In the genomic region with DNA sequence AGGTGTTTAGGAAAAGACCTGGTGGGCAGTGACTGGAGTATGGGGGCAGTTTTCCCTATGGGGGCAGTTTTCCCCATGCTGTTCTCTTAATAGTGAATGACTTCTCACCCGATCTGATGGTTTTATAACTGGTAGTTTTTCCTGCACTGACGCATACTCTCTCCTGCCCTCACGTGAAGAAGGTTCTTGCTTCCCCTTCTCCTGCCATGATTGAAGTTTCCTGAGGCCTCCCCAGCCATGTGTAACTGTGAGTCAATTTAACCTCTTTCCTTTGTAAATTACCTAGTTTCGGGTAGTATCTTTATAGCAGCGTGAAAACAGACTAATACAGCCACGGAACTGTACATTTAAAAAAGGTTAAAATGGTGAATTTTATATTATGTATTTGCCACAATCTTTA, we compare ENCODE assay signal across 31 cellular contexts. TPM values are rescaled to one million over a fixed set of nuclear protein-coding genes. Genes with fewer than 3 reads are reported as not detected.
A peak's percentile ranks its signal among the peaks of the same experiment; 100 is the strongest.
DNase-seq lines count a peak whose midpoint lies in the region; ATAC-seq, FAIRE-seq and TF ChIP-seq lines count a peak whose summit lies in the region.
"Had no signal": no experiment of that assay in that cellular context is flagged by ENCODE, and none has a peak within 500 bp of the region (broad histone marks: within the 10 kb centered on the region; RNA-seq: fewer than 3 reads in every experiment).

No MANE protein-coding gene starts in this region.

- BruUV-seq in GM12878 (replicated peaks; lab: Mats Ljungman, UMichigan), result no TSS peak

- SMC1A ChIA-PET in GM12878 (lab: Charles Lee; ENCODE audit: uncharacterized antibody, unreplicated experiment), result no interaction called here

- FAIRE-seq in GM12878 (lab: Jason Lieb, UNC), result no peak
- FAIRE-seq: A204.1, GM12892, GM18507, GM19239 had no signal

- H3K9me3 ChIP-seq in BLaER1 treated with 17β-estradiol and CSF1 and Interleukin-3, amounts not matched to agents 10 nM and 100 nM (replicated peaks in 1 of 11), result no peaks in the 10 kb centered on the region
- no peaks in the 10 kb centered on the region for H3K9me3 ChIP-seq in OCI-LY3 (ENCODE audit: insufficient read depth, low read length)
- no peaks in the 10 kb centered on the region for H3K9me3 ChIP-seq in GM12878 (replicated peaks; ENCODE audit: control insufficient read depth, insufficient read depth, low read length)
- H3K9me3 ChIP-seq: BE2C had no signal

- peaks cover 13 to 100% (median 97%) of the 10 kb centered on the region in 10 experiments for H3K4me1 ChIP-seq in BLaER1 treated with 17β-estradiol and CSF1 and Interleukin-3, amounts not matched to agents 10 nM and 100 nM
- H3K4me1 ChIP-seq in OCI-LY3 (ENCODE audit: low read length), result peaks cover 14% of the 10 kb centered on the region
- 0 out of 2 replicates have a peak, but pooled peaks cover 3% of the 10 kb centered on the region for H3K4me1 ChIP-seq in GM12878 (ENCODE audit: control insufficient read depth, insufficient read depth, low read length)

- H3K79me2 ChIP-seq in OCI-LY3 (ENCODE audit: low read length), result no peaks in the 10 kb centered on the region
- no peaks in the 10 kb centered on the region for H3K79me2 ChIP-seq in GM12878 (ENCODE audit: control insufficient read depth, insufficient read depth, low read length)

- no peak overlapping the region for H3K27ac Mint-ChIP-seq in stimulated activated naive B cell treated with anti-CD40 and anti-IgM and Interleukin-4, amounts not matched to agents 10 μg/mL and 1 μg/mL and 100 μg/mL, for 72 hours
- H3K27ac Mint-ChIP-seq in naive thymus-derived CD8-positive, alpha-beta T cell, result no peak overlapping the region
- H3K27ac Mint-ChIP-seq: CD14-positive monocyte; CD4-positive, alpha-beta memory T cell; CD4-positive, CD25-positive, alpha-beta regulatory T cell; CD8-positive, alpha-beta memory T cell had no signal

- H3K36me3 ChIP-seq in BLaER1 treated with 17β-estradiol and CSF1 and Interleukin-3, amounts not matched to agents 10 nM and 100 nM, result no peaks in the 10 kb centered on the region
- H3K36me3 ChIP-seq in OCI-LY3 (replicated peaks; ENCODE audit: low read depth, low read length), result no peaks in the 10 kb centered on the region
- H3K36me3 ChIP-seq in GM12878 (ENCODE audit: control insufficient read depth in 2 of 2, insufficient read depth in 2 of 2, low read length in 1 of 2), result no peaks in the 10 kb centered on the region
- H3K36me3 ChIP-seq: BE2C had no signal

- no peak for DNase-seq in GM12878 (ENCODE audit: low read depth, low spot score)
- DNase-seq in stimulated activated naive B cell treated with anti-CD40 and anti-IgM and Interleukin-4, amounts not matched to agents 10 μg/mL and 1 μg/mL and 100 μg/mL, for 72 hours, result no peak
- DNase-seq in retina, result no peak
- DNase-seq in naive thymus-derived CD8-positive, alpha-beta T cell, result no peak
- DNase-seq: 8988T; ACHN; BE2C; C1 segment of cervical spinal cord; CD4-positive, alpha-beta memory T cell; CD4-positive, CD25-positive, alpha-beta regulatory T cell; CD8-positive, alpha-beta memory T cell; COR-L47; DMS 273 treated with DMSO at 0.1 percent for 48 hours; DMS153; DMS53; DMS79; DND-41; EL; GDM1 had no signal

- peak overlapping the region in 4 of 11 experiments; percentile 18 to 73 (median 52); a peak in 6 of 22 replicates for H3K27ac ChIP-seq in BLaER1 treated with 17β-estradiol and CSF1 and Interleukin-3, amounts not matched to agents 10 nM and 100 nM
- H3K27ac ChIP-seq in OCI-LY3 (ENCODE audit: low read length) (no peak overlapping the region), GM12878 (ENCODE audit: control insufficient read depth, insufficient read depth) (no peak overlapping the region)

- in situ Hi-C loops in GM12878 (cut with MboI), result no loop called here

- H3K36me3 Mint-ChIP-seq in stimulated activated naive B cell treated with anti-CD40 and anti-IgM and Interleukin-4, amounts not matched to agents 10 μg/mL and 1 μg/mL and 100 μg/mL, for 72 hours, result no peaks in the 10 kb centered on the region
- H3K36me3 Mint-ChIP-seq in naive thymus-derived CD8-positive, alpha-beta T cell, result no peaks in the 10 kb centered on the region
- H3K36me3 Mint-ChIP-seq: CD14-positive monocyte; CD4-positive, alpha-beta memory T cell; CD4-positive, CD25-positive, alpha-beta regulatory T cell; CD8-positive, alpha-beta memory T cell had no signal

- peak overlapping the region in 1 of 2 donors; percentile 3 for H3K4me3 Mint-ChIP-seq in stimulated activated naive B cell treated with anti-CD40 and anti-IgM and Interleukin-4, amounts not matched to agents 10 μg/mL and 1 μg/mL and 100 μg/mL, for 72 hours
- no peak overlapping the region for H3K4me3 Mint-ChIP-seq in naive thymus-derived CD8-positive, alpha-beta T cell
- H3K4me3 Mint-ChIP-seq: CD14-positive monocyte; CD4-positive, alpha-beta memory T cell; CD4-positive, CD25-positive, alpha-beta regulatory T cell; CD8-positive, alpha-beta memory T cell had no signal

- H3K27me3 ChIP-seq in BLaER1 treated with 17β-estradiol and CSF1 and Interleukin-3, amounts not matched to agents 10 nM and 100 nM, result no peaks in the 10 kb centered on the region
- no peaks in the 10 kb centered on the region for H3K27me3 ChIP-seq in OCI-LY3 (ENCODE audit: low read depth, low read length)
- H3K27me3 ChIP-seq in GM12878 (replicated peaks in 1 of 2; ENCODE audit: control insufficient read depth in 2 of 2, insufficient read depth in 2 of 2, low read length in 1 of 2), result no peaks in the 10 kb centered on the region
- H3K27me3 ChIP-seq: BE2C had no signal

- ATAC-seq in GM12878 (no peak), GM18861 (IDR thresholded peaks at IDR 0.05; ENCODE audit: unreplicated experiment) (no peak), HG03025 (IDR thresholded peaks at IDR 0.05; ENCODE audit: low FRiP score, unreplicated experiment) (no peak)
- peak; percentile 55 to 67 for ATAC-seq in stimulated activated naive B cell treated with anti-CD40 and anti-IgM and Interleukin-4, amounts not matched to agents 10 μg/mL and 1 μg/mL and 100 μg/mL, for 72 hours (replicated peaks)
- ATAC-seq in naive thymus-derived CD8-positive, alpha-beta T cell, result no peak

- H4K20me1 ChIP-seq in BLaER1 treated with 17β-estradiol and CSF1 and Interleukin-3, amounts not matched to agents 10 nM and 100 nM, result no peaks in the 10 kb centered on the region
- H4K20me1 ChIP-seq in OCI-LY3 (ENCODE audit: insufficient read depth, low read length), result no peaks in the 10 kb centered on the region
- H4K20me1 ChIP-seq in GM12878 (ENCODE audit: control insufficient read depth, insufficient read depth), result no peaks in the 10 kb centered on the region

- CTCF ChIA-PET in GM12878 (lab: Yijun Ruan, JAX), result no interaction called here

- no peak for TF ChIP-seq POLR2A in GM12878 (IDR thresholded peaks at IDR 0.05; ENCODE audit: low read depth, low read length)

- no peak overlapping the region for H3K9ac ChIP-seq in BLaER1 treated with 17β-estradiol and CSF1 and Interleukin-3, amounts not matched to agents 10 nM and 100 nM
- H3K9ac ChIP-seq in OCI-LY3 (ENCODE audit: low read length), result no peak overlapping the region
- H3K9ac ChIP-seq in GM12878 (ENCODE audit: control insufficient read depth, insufficient read depth, low read length), result no peak overlapping the region

- H3K4me3 ChIP-seq in BLaER1 treated with 17β-estradiol and CSF1 and Interleukin-3, amounts not matched to agents 10 nM and 100 nM, result no peak overlapping the region
- no peak overlapping the region for H3K4me3 ChIP-seq in OCI-LY3 (ENCODE audit: low read length)
- H3K4me3 ChIP-seq in GM12878, result no peak overlapping the region

- peaks cover 5 to 7% of the 10 kb centered on the region in 2 donors for H3K27me3 Mint-ChIP-seq in stimulated activated naive B cell treated with anti-CD40 and anti-IgM and Interleukin-4, amounts not matched to agents 10 μg/mL and 1 μg/mL and 100 μg/mL, for 72 hours
- peaks cover 2 to 11% (median 4%) of the 10 kb centered on the region in 5 donors for H3K27me3 Mint-ChIP-seq in naive thymus-derived CD8-positive, alpha-beta T cell

- no peak for TF ChIP-seq CTCF in OCI-LY3 (IDR thresholded peaks at IDR 0.05; ENCODE audit: low read depth, low read length)
- TF ChIP-seq CTCF in GM12878 (IDR thresholded peaks at IDR 0.05 in 2 of 3, conservative IDR thresholded peaks at IDR 0.05 in 1 of 3; ENCODE audit: control insufficient read depth in 2 of 3, extremely low read depth in 1 of 3, insufficient read depth in 1 of 3, low read depth in 3 of 3, low read length in 3 of 3), result no peak

- H3K4me1 Mint-ChIP-seq in stimulated activated naive B cell treated with anti-CD40 and anti-IgM and Interleukin-4, amounts not matched to agents 10 μg/mL and 1 μg/mL and 100 μg/mL, for 72 hours, result peaks cover 12 to 17% of the 10 kb centered on the region in 2 donors
- peaks cover 0 to 2% (median 2%) of the 10 kb centered on the region in 4 donors for H3K4me1 Mint-ChIP-seq in naive thymus-derived CD8-positive, alpha-beta T cell
- H3K4me1 Mint-ChIP-seq: CD4-positive, alpha-beta memory T cell; CD4-positive, CD25-positive, alpha-beta regulatory T cell; CD8-positive, alpha-beta memory T cell had no signal

- no peak for TF ChIP-seq RAD21 in GM12878 (IDR thresholded peaks at IDR 0.05; ENCODE audit: insufficient read depth, low read depth, low read length)

- POLR2A ChIA-PET in GM12878 (lab: Charles Lee), result no interaction called here
- POLR2A ChIA-PET in naive thymus-derived CD8-positive, alpha-beta T cell (lab: Charles Lee), result no interaction called here

- TF ChIP-seq EP300 in GM12878 (IDR thresholded peaks at IDR 0.05; ENCODE audit: borderline replicate concordance in 1 of 2, control insufficient read depth in 1 of 2, low read depth in 2 of 2, low read length in 2 of 2), result no peak

- H2AFZ ChIP-seq in OCI-LY3 (ENCODE audit: low read depth, low read length), result no peak overlapping the region
- H2AFZ ChIP-seq in GM12878 (ENCODE audit: control insufficient read depth, low read depth, low read length), result no peak overlapping the region

- RAD21 ChIA-PET in GM12878 (lab: Charles Lee; ENCODE audit: unreplicated experiment), result no interaction called here

- H3K4me2 ChIP-seq in BLaER1 treated with 17β-estradiol and CSF1 and Interleukin-3, amounts not matched to agents 10 nM and 100 nM, result peak overlapping the region in 9 of 11 experiments; percentile 44 to 92 (median 84); a peak in 18 of 22 replicates
- H3K4me2 ChIP-seq in OCI-LY3 (ENCODE audit: low read length) (peak overlapping the region; percentile 35), GM12878 (ENCODE audit: control insufficient read depth, insufficient read depth) (no peak overlapping the region; the same call in 1 of the 2 replicates)

- 26% methylated on average over 6 of the region's 6 CpGs for WGBS in GM12878 (ENCODE audit: insufficient coverage, insufficient replicate concordance, low lambda C conversion rate, missing lambda C conversion rate)

- H3K9me3 Mint-ChIP-seq in stimulated activated naive B cell treated with anti-CD40 and anti-IgM and Interleukin-4, amounts not matched to agents 10 μg/mL and 1 μg/mL and 100 μg/mL, for 72 hours, result no peaks in the 10 kb centered on the region
- H3K9me3 Mint-ChIP-seq in naive thymus-derived CD8-positive, alpha-beta T cell, result no peaks in the 10 kb centered on the region
- H3K9me3 Mint-ChIP-seq: CD14-positive monocyte; CD4-positive, alpha-beta memory T cell; CD4-positive, CD25-positive, alpha-beta regulatory T cell; CD8-positive, alpha-beta memory T cell had no signal

- intact Hi-C loops in GM12878 (cut with micrococcal nuclease; ENCODE audit: unreplicated experiment), result no loop called here

RNA-seq across cellular contexts. Expression of a gene that starts 25.0 kb away (rescaled TPM):
- total RNA-seq in GM12878 (2013; cell fraction: nucleolus; rRNA removed), result not detected in 2 replicates
- total RNA-seq in GM12878 (2014; rRNA removed) (not detected in 2 replicates), GM12878 (2014; rRNA removed; fragmentation: Illumina TruSeq; extraction: Trizol) (not detected in 2 replicates), GM12878 (2021) (not detected in 2 replicates)
- not detected for polyA plus RNA-seq in GM12878 (2011; ENCODE audit: low read depth)
- polyA plus RNA-seq in GM12878 (2011; rRNA removed) (0.10 TPM in 1 of 2 replicates, not detected in the other), GM12878 (2014; fragmentation: Illumina TruSeq; extraction: Trizol) (not detected in 2 replicates), GM12878 (2014; fragmentation: Nextera tagmentation; extraction: Ambion mirVana) (not detected), GM12878 (2014; rRNA removed) (not detected in 2 replicates), GM12878 (2016; fragmentation: Nextera tagmentation; extraction: Ambion mirVana) (not detected)
- polyA plus RNA-seq in GM12878 (2011; cell fraction: cytosol; rRNA removed), result 0.03 and 0.05 TPM in 2 replicates
- not detected in 2 replicates for polyA plus RNA-seq in GM12878 (2011; cell fraction: nucleus; rRNA removed)
- 0.08 TPM in 1 of 2 replicates, not detected in the other for polyA plus RNA-seq in GM12878 (2012)
- not detected in 2 replicates for polyA minus RNA-seq in GM12878 (2011; rRNA and poly(A)+ RNA removed)
- polyA minus RNA-seq in GM12878 (2011; cell fraction: cytosol; rRNA and poly(A)+ RNA removed), result not detected in 2 replicates
- polyA minus RNA-seq in GM12878 (2011; cell fraction: nucleus; rRNA and poly(A)+ RNA removed), result 0.29 TPM in 1 of 2 replicates, not detected in the other
- not detected for total RNA-seq in naive thymus-derived CD8-positive, alpha-beta T cell
- not detected for polyA plus RNA-seq in naive thymus-derived CD8-positive, alpha-beta T cell
- total RNA-seq: A673; CD4-positive, alpha-beta memory T cell; CD4-positive, CD25-positive, alpha-beta regulatory T cell; CD8-positive, alpha-beta memory T cell; G401 had no signal
- polyA plus RNA-seq: AG04450; CD14-positive monocyte; CD4-positive, alpha-beta memory T cell; CD4-positive, CD25-positive, alpha-beta regulatory T cell; CD8-positive, alpha-beta memory T cell had no signal

RNA-seq across cellular contexts. Expression of a gene that starts 45.2 kb away (rescaled TPM):
- not detected in 2 replicates for total RNA-seq in GM12878 (2013; cell fraction: nucleolus; rRNA removed)
- total RNA-seq in GM12878 (2014; rRNA removed), result not detected in 2 replicates
- total RNA-seq in GM12878 (2014; rRNA removed; fragmentation: Illumina TruSeq; extraction: Trizol), result not detected in 2 replicates
- total RNA-seq in GM12878 (2021), result not detected in 2 replicates
- not detected for polyA plus RNA-seq in GM12878 (2011; ENCODE audit: low read depth)
- not detected in 2 replicates for polyA plus RNA-seq in GM12878 (2011; rRNA removed)
- polyA plus RNA-seq in GM12878 (2011; cell fraction: cytosol; rRNA removed), result not detected in 2 replicates
- not detected in 2 replicates for polyA plus RNA-seq in GM12878 (2011; cell fraction: nucleus; rRNA removed)
- polyA plus RNA-seq in GM12878 (2012), result 0.32 and 0.62 TPM in 2 replicates
- not detected in 2 replicates for polyA plus RNA-seq in GM12878 (2014; fragmentation: Illumina TruSeq; extraction: Trizol)
- polyA plus RNA-seq in GM12878 (2014; fragmentation: Nextera tagmentation; extraction: Ambion mirVana), result under 1 TPM; 0.06 to 0.09 TPM
- polyA plus RNA-seq in GM12878 (2014; rRNA removed), result not detected in 2 replicates
- under 1 TPM in 1 of 2 experiments, not detected in 1; 0.19 TPM for polyA plus RNA-seq in GM12878 (2016; fragmentation: Nextera tagmentation; extraction: Ambion mirVana)
- polyA minus RNA-seq in GM12878 (2011; rRNA and poly(A)+ RNA removed), result not detected in 2 replicates
- not detected in 2 replicates for polyA minus RNA-seq in GM12878 (2011; cell fraction: cytosol; rRNA and poly(A)+ RNA removed)
- not detected in 2 replicates for polyA minus RNA-seq in GM12878 (2011; cell fraction: nucleus; rRNA and poly(A)+ RNA removed)
- not detected for total RNA-seq in naive thymus-derived CD8-positive, alpha-beta T cell
- not detected for polyA plus RNA-seq in naive thymus-derived CD8-positive, alpha-beta T cell
- total RNA-seq: A673; CD4-positive, alpha-beta memory T cell; CD4-positive, CD25-positive, alpha-beta regulatory T cell; CD8-positive, alpha-beta memory T cell had no signal
- polyA plus RNA-seq: AG04450; CD14-positive monocyte; CD4-positive, alpha-beta memory T cell; CD8-positive, alpha-beta memory T cell had no signal

Comparison
In these comparisons a context has a peak if more than half of its experiments do, and no peak if none do; other contexts are left out.
1. ATAC-seq: peak in stimulated activated naive B cell treated with anti-CD40 and anti-IgM and Interleukin-4, amounts not matched to agents 10 μg/mL and 1 μg/mL and 100 μg/mL, for 72 hours (2 of 2); none in GM12878 (single experiment), GM18861 (single experiment), HG03025 (single experiment) and naive thymus-derived CD8-positive, alpha-beta T cell (0 of 2).